34 cellular contexts compared by ENCODE assay signal in the genomic region with DNA sequence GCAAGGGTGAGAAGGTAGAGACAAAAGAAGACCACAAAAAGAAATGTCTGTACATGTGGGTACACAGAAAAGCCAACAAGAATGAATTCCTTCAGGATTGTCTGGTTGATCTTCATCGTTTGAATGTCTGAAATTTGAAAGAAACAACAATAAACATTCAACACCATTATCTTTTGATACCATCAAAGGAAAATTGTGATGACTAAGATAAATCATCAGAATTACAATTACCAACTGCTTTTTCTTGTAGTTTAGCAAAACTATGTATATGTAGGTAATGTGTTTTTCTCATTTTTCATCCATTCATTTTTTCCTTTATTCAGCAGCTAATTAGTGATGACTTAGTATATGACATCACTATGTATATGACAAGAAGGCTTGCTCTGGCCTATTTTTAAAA. TPM values are rescaled to one million over a fixed set of nuclear protein-coding genes. Genes with fewer than 3 reads are reported as not detected.
"Had no signal": no experiment of that assay in that cellular context is flagged by ENCODE, and none has a peak within 500 bp of the region (broad histone marks: within the 10 kb centered on the region; RNA-seq: fewer than 3 reads in every experiment).

A gene with protein sequence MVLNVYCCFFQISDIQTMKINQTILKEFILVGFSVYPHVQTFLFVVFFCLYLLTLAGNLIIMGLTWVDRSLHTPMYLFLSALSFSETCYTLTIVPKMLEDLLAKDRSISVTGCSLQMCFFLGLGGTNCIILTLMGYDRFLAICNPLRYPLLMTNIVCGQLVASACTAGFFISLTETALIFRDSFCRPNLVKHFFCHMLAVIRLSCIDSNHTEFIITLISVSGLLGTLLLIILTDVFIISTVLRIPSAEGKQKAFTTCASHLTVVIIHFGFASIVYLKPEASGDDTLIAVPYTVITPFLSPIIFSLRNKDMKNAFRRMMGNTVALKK (minus strand): TSS at position 167 of the 400 bp plus-strand sequence. CDS start 0 bp downstream, at position 167.

- H3K4me3 ChIP-seq: colonic mucosa, esophagus squamous epithelium, gastrocnemius medialis, heart right ventricle, left lung, lower lobe of right lung, mucosa of descending colon had no signal

- ATAC-seq: effector memory CD8-positive, alpha-beta T cell; esophagus mucosa; gastrocnemius medialis; heart right ventricle; left cardiac atrium; left lung; left ventricle myocardium superior; lower lobe of right lung; mucosa of descending colon had no signal

- FAIRE-seq: endometrium, islet of Langerhans, keratinocyte had no signal

- H3K27ac ChIP-seq: colonic mucosa, epithelial cell of prostate, esophagus squamous epithelium, gastrocnemius medialis, heart right ventricle, left lung, lower lobe of right lung had no signal

- H3K9me3 ChIP-seq: colonic mucosa, esophagus squamous epithelium, gastrocnemius medialis, heart right ventricle, left lung, lower lobe of right lung, mucosa of descending colon had no signal

- H3K4me1 ChIP-seq: colonic mucosa, esophagus squamous epithelium, gastrocnemius medialis, heart right ventricle, left lung, lower lobe of right lung had no signal

- DNase-seq: colonic mucosa; cortex of kidney; effector CD8-positive, alpha-beta T cell; effector memory CD8-positive, alpha-beta T cell; endodermal cell; erythroblast; esophagus squamous epithelium; foreskin fibroblast; foreskin melanocyte; gastrocnemius medialis; glutamatergic neuron; head of caudate nucleus; heart right ventricle; hippocampal formation; left cardiac atrium; left lung; left ventricle myocardium superior; lower lobe of right lung; mesenchymal stem cell; mucosa of descending colon; naive B cell had no signal

- H3K27me3 ChIP-seq: colonic mucosa, esophagus squamous epithelium, gastrocnemius medialis, heart right ventricle, left lung had no signal

- H3K36me3 ChIP-seq: colonic mucosa, esophagus squamous epithelium, gastrocnemius medialis, heart right ventricle, left lung, lower lobe of right lung had no signal

RNA-seq across cellular contexts. Expression of the gene that starts here (rescaled TPM):
- total RNA-seq: colonic mucosa, dermis microvascular lymphatic vessel endothelial cell, endodermal cell, esophagus mucosa, esophagus squamous epithelium, gastrocnemius medialis, glomerular endothelial cell, heart right ventricle, kidney epithelial cell, left cardiac atrium, left lung, left ventricle myocardium superior, lower leg skin, lower lobe of right lung, lung microvascular endothelial cell, mesenteric fat pad, mesothelial cell of epicardium, mucosa of descending colon, myocyte had no signal
- polyA plus RNA-seq: heart right ventricle, keratinocyte had no signal
